Comparison of ENCODE assay signal across 9 cellular contexts in the genomic region with DNA sequence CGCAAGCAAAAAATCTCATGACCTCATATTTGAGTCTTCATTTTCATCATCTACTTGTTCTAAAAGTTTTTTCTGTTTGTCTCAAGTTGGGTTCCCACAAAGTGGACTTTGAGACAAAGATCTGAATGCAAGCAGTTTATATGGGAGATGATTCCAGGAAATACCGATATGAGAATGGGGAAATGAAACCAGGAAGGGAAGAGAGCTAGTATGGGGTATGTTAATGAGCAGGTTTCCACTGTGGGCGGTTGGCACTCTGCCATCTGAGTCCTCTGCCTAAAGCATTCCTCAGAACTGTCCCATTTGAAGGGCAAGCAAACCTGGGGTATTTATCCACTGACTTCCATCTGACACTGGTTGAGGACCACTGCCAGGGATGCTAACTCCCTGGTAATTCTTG. TPM values are rescaled to one million over a fixed set of nuclear protein-coding genes. Genes with fewer than 3 reads are reported as not detected.
A peak's percentile ranks its signal among the peaks of the same experiment; 100 is the strongest.
DNase-seq lines count a peak whose midpoint lies in the region; ATAC-seq, FAIRE-seq and TF ChIP-seq lines count a peak whose summit lies in the region.
"Had no signal": no experiment of that assay in that cellular context is flagged by ENCODE, and none has a peak within 500 bp of the region (broad histone marks: within the 10 kb centered on the region; RNA-seq: fewer than 3 reads in every experiment).

No MANE protein-coding gene starts in this region.

- no peaks in the 10 kb centered on the region for H4K20me1 ChIP-seq in K562 (replicated peaks; ENCODE audit: control insufficient read depth, insufficient read depth, low read length)

- H3K4me1 ChIP-seq in K562 (replicated peaks in 1 of 2; ENCODE audit: control insufficient read depth in 2 of 2, insufficient read depth in 2 of 2, low read length in 2 of 2): no peaks in the 10 kb centered on the region; a peak in 1 of 5 replicates

- no peak for TF ChIP-seq CTCF in K562 (IDR thresholded peaks at IDR 0.05 in 2 of 3, conservative IDR thresholded peaks at IDR 0.05 in 1 of 3; ENCODE audit: insufficient read depth in 2 of 3, low read depth in 1 of 3, low read length in 3 of 3)

- TF ChIP-seq POLR2A in K562 (conservative IDR thresholded peaks at IDR 0.05): no peak

- POLR2A ChIA-PET in K562 (lab: Yijun Ruan, JAX): no interaction called here

- H3K27me3 ChIP-seq in K562 (ENCODE audit: control insufficient read depth in 2 of 2, insufficient read depth in 2 of 2, low read length in 2 of 2): no peaks in the 10 kb centered on the region

- WGBS in K562 (ENCODE audit: insufficient coverage, low coverage, missing lambda C conversion rate): 18% methylated on average over 3 of the region's 3 CpGs

- H3K79me2 ChIP-seq in K562 (ENCODE audit: control insufficient read depth, insufficient read depth, low read length): no peaks in the 10 kb centered on the region

- no peak for TF ChIP-seq EP300 in K562 (IDR thresholded peaks at IDR 0.05; ENCODE audit: low read length)

- CTCF ChIA-PET in K562 (lab: Yijun Ruan, JAX; ENCODE audit: low intra/inter-chr PET ratio): no interaction called here

- H2AFZ ChIP-seq in K562 (ENCODE audit: low read depth, low read length): no peak overlapping the region

- peaks cover 2% of the 10 kb centered on the region; the same call in 1 of the 2 replicates for H3K9me3 ChIP-seq in K562 (replicated peaks; ENCODE audit: control insufficient read depth, insufficient read depth, low read depth, low read length)

- BruUV-seq in K562 (replicated peaks; lab: Mats Ljungman, UMichigan): no TSS peak

- no peak overlapping the region for H3K9ac ChIP-seq in K562 (ENCODE audit: insufficient read depth in 1 of 2, low read depth in 2 of 2, low read length in 2 of 2)

- no peak for FAIRE-seq in K562 (lab: Jason Lieb, UNC)

- no peak for TF ChIP-seq RAD21 in K562 (CRISPR knock-in tag; conservative IDR thresholded peaks at IDR 0.05 in 1 of 2, IDR thresholded peaks at IDR 0.05 in 1 of 2)

- ATAC-seq in GM18502 (IDR thresholded peaks at IDR 0.05; ENCODE audit: poor library complexity, unreplicated experiment) (peak; percentile 49), HG03432 (IDR thresholded peaks at IDR 0.05; ENCODE audit: unreplicated experiment) (peak; percentile 48), K562 (no peak), HG03039 (IDR thresholded peaks at IDR 0.05; ENCODE audit: unreplicated experiment) (no peak), HG03439 (IDR thresholded peaks at IDR 0.05; ENCODE audit: unreplicated experiment) (no peak)

- no peak overlapping the region for H3K4me2 ChIP-seq in K562 (ENCODE audit: insufficient read depth, low read length)

- in situ Hi-C loops in K562 (cut with MboI): no loop called here

- H3K9me1 ChIP-seq in K562 (ENCODE audit: control insufficient read depth, insufficient read depth, low read length): no peaks in the 10 kb centered on the region

- no peak overlapping the region for H3K4me3 ChIP-seq in K562

- intact Hi-C loops in K562 (cut with micrococcal nuclease): no loop called here

- no peaks in the 10 kb centered on the region for H3K36me3 ChIP-seq in K562 (ENCODE audit: control insufficient read depth, insufficient read depth, low read length)

- no peak overlapping the region for H3K27ac ChIP-seq in K562 (ENCODE audit: extremely low read depth, low read depth, low read length)

- DNase-seq in K562 (ENCODE audit: extremely low read depth in 1 of 4, low spot score in 3 of 4) (no peak), NCI-H2227 (lab: John Stamatoyannopoulos, UW; ENCODE audit: unreplicated experiment) (no peak), iPS-NIHi7 (ENCODE audit: extremely low spot score) (no peak)
- DNase-seq in stimulated activated CD4-positive, alpha-beta T cell treated with anti-CD3 and anti-CD28 coated beads, Interleukin-15, amount 100 ng/mL, for 24 hours: peak; percentile 43
- DNase-seq: NCI-H187 had no signal

TF ChIP-seq in K562, 482 proteins besides CTCF, POLR2A, EP300 and RAD21 (continues in another document):
- TF ChIP-seq KAT7 (CRISPR knock-in tag; IDR thresholded peaks at IDR 0.05; ENCODE audit: borderline replicate concordance) (no peak), ZNF398 (CRISPR knock-in tag; IDR thresholded peaks at IDR 0.05) (no peak), EGR1 (conservative IDR thresholded peaks at IDR 0.05) (0 out of 2 replicates have a peak, but pooled peaks have one; percentile 11), SAFB2 (IDR thresholded peaks at IDR 0.05; ENCODE audit: borderline replicate concordance, low read depth, low read length, severe bottlenecking) (no peak), ELF1 (tag; IDR thresholded peaks at IDR 0.05) (0 out of 2 replicates have a peak, but pooled peaks have one; percentile 21), POLR2B (IDR thresholded peaks at IDR 0.05; ENCODE audit: low read depth, partially characterized antibody) (no peak), NFIC (IDR thresholded peaks at IDR 0.05) (peak; percentile 67), ZNF764 (CRISPR knock-in tag; IDR thresholded peaks at IDR 0.05; ENCODE audit: low read depth) (no peak)

RNA-seq across cellular contexts. Expression of gene ADPRH, which starts 8.8 kb away (rescaled TPM):
- 0.19 and 0.35 TPM in 2 replicates for total RNA-seq in K562 (2011; cell fraction: chromatin; rRNA removed; ENCODE audit: low replicate concordance)
- total RNA-seq in K562 (2011; cell fraction: nucleolus; rRNA removed): 0.17 and 0.39 TPM in 2 replicates
- total RNA-seq in K562 (2011; cell fraction: nucleoplasm; rRNA removed): 0.53 and 0.66 TPM in 2 replicates
- 0.45 and 0.57 TPM in 2 replicates for total RNA-seq in K562 (2014; rRNA removed)
- 0.65 and 0.83 TPM in 2 replicates for total RNA-seq in K562 (2014; rRNA removed; fragmentation: Illumina TruSeq; extraction: Trizol)
- total RNA-seq in K562 (2015; rRNA removed; fragmentation: Illumina TruSeq; extraction: Trizol): 0.57 and 0.87 TPM in 2 replicates
- 1.3 and 1.4 TPM in 2 replicates for total RNA-seq in K562 (2021)
- polyA plus RNA-seq in K562 (2011; rRNA removed): 0.45 and 0.53 TPM in 2 replicates
- 0.29 and 0.36 TPM in 2 replicates for polyA plus RNA-seq in K562 (2011; cell fraction: cytosol; rRNA removed)
- polyA plus RNA-seq in K562 (2011; cell fraction: nucleus; rRNA removed): 0.25 and 0.26 TPM in 2 replicates
- 1.4 and 3.0 TPM in 2 replicates for polyA plus RNA-seq in K562 (2012)
- polyA plus RNA-seq in K562 (2014; fragmentation: Illumina TruSeq; extraction: Trizol): 1.4 and 1.6 TPM in 2 replicates
- under 1 TPM; 0.01 to 0.24 TPM for polyA plus RNA-seq in K562 (2014; fragmentation: Nextera tagmentation; extraction: Ambion mirVana)
- polyA plus RNA-seq in K562 (2014; rRNA removed): 0.85 and 0.91 TPM in 2 replicates
- polyA minus RNA-seq in K562 (2011; rRNA and poly(A)+ RNA removed): 0.42 and 0.84 TPM in 2 replicates
- not detected in 2 replicates for polyA minus RNA-seq in K562 (2011; cell fraction: cytosol; rRNA and poly(A)+ RNA removed)
- polyA minus RNA-seq in K562 (2011; cell fraction: nucleus; rRNA and poly(A)+ RNA removed): 0.22 and 0.27 TPM in 2 replicates

RNA-seq across cellular contexts. Expression of gene PLA1A, which starts 9.6 kb away (rescaled TPM):
- not detected in 2 replicates for total RNA-seq in K562 (2011; cell fraction: chromatin; rRNA removed; ENCODE audit: low replicate concordance)
- not detected in 2 replicates for total RNA-seq in K562 (2011; cell fraction: nucleolus; rRNA removed)
- not detected in 2 replicates for total RNA-seq in K562 (2011; cell fraction: nucleoplasm; rRNA removed)
- total RNA-seq in K562 (2014; rRNA removed) (not detected in 2 replicates), K562 (2014; rRNA removed; fragmentation: Illumina TruSeq; extraction: Trizol) (not detected in 2 replicates), K562 (2015; rRNA removed; fragmentation: Illumina TruSeq; extraction: Trizol) (not detected in 2 replicates), K562 (2021) (not detected in 2 replicates)
- polyA plus RNA-seq in K562 (2011; rRNA removed) (not detected in 2 replicates), K562 (2014; fragmentation: Illumina TruSeq; extraction: Trizol) (not detected in 2 replicates), K562 (2014; fragmentation: Nextera tagmentation; extraction: Ambion mirVana) (not detected), K562 (2014; rRNA removed) (not detected in 2 replicates)
- polyA plus RNA-seq in K562 (2011; cell fraction: cytosol; rRNA removed): not detected in 2 replicates
- polyA plus RNA-seq in K562 (2011; cell fraction: nucleus; rRNA removed): not detected in 2 replicates
- 0.19 TPM in 1 of 2 replicates, not detected in the other for polyA plus RNA-seq in K562 (2012)
- not detected in 2 replicates for polyA minus RNA-seq in K562 (2011; rRNA and poly(A)+ RNA removed)
- not detected in 2 replicates for polyA minus RNA-seq in K562 (2011; cell fraction: cytosol; rRNA and poly(A)+ RNA removed)
- polyA minus RNA-seq in K562 (2011; cell fraction: nucleus; rRNA and poly(A)+ RNA removed): not detected in 2 replicates

RNA-seq across cellular contexts. Expression of gene CD80, which starts 28.7 kb away (rescaled TPM):
- total RNA-seq in K562 (2011; cell fraction: chromatin; rRNA removed; ENCODE audit: low replicate concordance): 10.2 and 14.8 TPM in 2 replicates
- total RNA-seq in K562 (2011; cell fraction: nucleolus; rRNA removed): 6.7 and 10.7 TPM in 2 replicates
- total RNA-seq in K562 (2011; cell fraction: nucleoplasm; rRNA removed): 9.2 and 12.3 TPM in 2 replicates
- total RNA-seq in K562 (2014; rRNA removed): 5.0 and 5.5 TPM in 2 replicates
- total RNA-seq in K562 (2014; rRNA removed; fragmentation: Illumina TruSeq; extraction: Trizol): 5.6 and 6.5 TPM in 2 replicates
- 6.9 and 8.2 TPM in 2 replicates for total RNA-seq in K562 (2015; rRNA removed; fragmentation: Illumina TruSeq; extraction: Trizol)
- 4.4 and 4.8 TPM in 2 replicates for total RNA-seq in K562 (2021)
- 0.38 and 3.0 TPM in 2 replicates for polyA plus RNA-seq in K562 (2011; rRNA removed)
- 0.18 and 1.5 TPM in 2 replicates for polyA plus RNA-seq in K562 (2011; cell fraction: cytosol; rRNA removed)
- 0.21 and 3.3 TPM in 2 replicates for polyA plus RNA-seq in K562 (2011; cell fraction: nucleus; rRNA removed)
- 7.0 and 23.4 TPM in 2 replicates for polyA plus RNA-seq in K562 (2012)
- 6.0 and 6.6 TPM in 2 replicates for polyA plus RNA-seq in K562 (2014; fragmentation: Illumina TruSeq; extraction: Trizol)
- 1 to 10 TPM; 5.7 to 6.6 TPM for polyA plus RNA-seq in K562 (2014; fragmentation: Nextera tagmentation; extraction: Ambion mirVana)
- 3.7 and 5.3 TPM in 2 replicates for polyA plus RNA-seq in K562 (2014; rRNA removed)
- 0.87 and 3.6 TPM in 2 replicates for polyA minus RNA-seq in K562 (2011; rRNA and poly(A)+ RNA removed)
- 0.86 TPM in 1 of 2 replicates, not detected in the other for polyA minus RNA-seq in K562 (2011; cell fraction: cytosol; rRNA and poly(A)+ RNA removed)
- 0.11 and 2.2 TPM in 2 replicates for polyA minus RNA-seq in K562 (2011; cell fraction: nucleus; rRNA and poly(A)+ RNA removed)

Comparison
In these comparisons a context has a peak if more than half of its experiments do, and no peak if none do; other contexts are left out.
1. ATAC-seq: peak in GM18502 (single experiment) and HG03432 (single experiment); none in K562 (single experiment), HG03039 (single experiment) and HG03439 (single experiment).